12 cellular contexts compared by ENCODE assay signal in genomic region chr11:31813961-31814868, GRCh38. TPM values are rescaled to one million over a fixed set of nuclear protein-coding genes. Genes with fewer than 3 reads are reported as not detected.
DNase-seq lines count a peak whose midpoint lies in the region; ATAC-seq and TF ChIP-seq lines count a peak whose summit lies in the region.
"Had no signal": no experiment of that assay in that cellular context is flagged by ENCODE, and none has a peak within 500 bp of the region (broad histone marks: within the 10 kb centered on the region; RNA-seq: fewer than 3 reads in every experiment).

No MANE protein-coding gene starts in this region.

- no peak overlapping the region for H3K4me3 ChIP-seq in mammary epithelial cell (replicated peaks in 1 of 3; ENCODE audit: insufficient read depth in 1 of 3, low read depth in 2 of 3, low read length in 3 of 3)
- peak overlapping the region in 1 of 3 donors; percentile 72 for H3K4me3 ChIP-seq in breast epithelium

- H3K4me2 ChIP-seq in mammary epithelial cell (ENCODE audit: insufficient read depth, low read depth, low read length), result peak overlapping the region; percentile 22

- dilution Hi-C loops in mammary epithelial cell (cut with HindIII; ENCODE audit: low sequenced_read_pairs), result no loop called here

- no peak overlapping the region for H3K9ac ChIP-seq in mammary epithelial cell (ENCODE audit: insufficient read depth, low read length)

- peaks cover 70% of the 10 kb centered on the region for H3K27me3 Mint-ChIP-seq in activated T-helper 1 cell treated with anti-CD3 and anti-CD28 coated beads, Interleukin-12 subunit alpha, Interleukin-12 subunit beta, Interleukin-2, Interleukin-4 antibody, amounts not matched to agents 30 ng/mL and 10 ng/mL and 1 ng/mL, durations not matched to agents 14 hours and 24 hours and 36 hours (ENCODE audit: insufficient read depth)

- H3K9me3 ChIP-seq in mammary epithelial cell (replicated peaks; ENCODE audit: insufficient read depth, low read length) (no peaks in the 10 kb centered on the region), breast epithelium (no peaks in the 10 kb centered on the region)

- TF ChIP-seq POLR2A in breast epithelium (IDR thresholded peaks at IDR 0.05), result no peak

- H3K27me3 ChIP-seq in mammary epithelial cell (ENCODE audit: insufficient read depth, low read length) (peaks cover 82% of the 10 kb centered on the region), breast epithelium (peaks cover 32 to 100% of the 10 kb centered on the region in 2 donors), layer of hippocampus (ENCODE audit: control insufficient read depth, insufficient read depth, low read length) (peaks cover 37% of the 10 kb centered on the region)

- peaks cover 30% of the 10 kb centered on the region for H3K4me1 Mint-ChIP-seq in activated T-helper 1 cell treated with anti-CD3 and anti-CD28 coated beads, Interleukin-12 subunit alpha, Interleukin-12 subunit beta, Interleukin-2, Interleukin-4 antibody, amounts not matched to agents 30 ng/mL and 10 ng/mL and 1 ng/mL, durations not matched to agents 14 hours and 24 hours and 36 hours (ENCODE audit: low read depth)

- H3K36me3 Mint-ChIP-seq in activated T-helper 1 cell treated with anti-CD3 and anti-CD28 coated beads, Interleukin-12 subunit alpha, Interleukin-12 subunit beta, Interleukin-2, Interleukin-4 antibody, amounts not matched to agents 30 ng/mL and 10 ng/mL and 1 ng/mL, durations not matched to agents 14 hours and 24 hours and 36 hours (ENCODE audit: low read depth), result peaks cover 6% of the 10 kb centered on the region

- in situ Hi-C loops in mammary epithelial cell (cut with MboI; ENCODE audit: low sequenced_read_pairs in 2 of 2), result no loop called here

- H3K9me3 Mint-ChIP-seq in activated T-helper 1 cell treated with anti-CD3 and anti-CD28 coated beads, Interleukin-12 subunit alpha, Interleukin-12 subunit beta, Interleukin-2, Interleukin-4 antibody, amounts not matched to agents 30 ng/mL and 10 ng/mL and 1 ng/mL, durations not matched to agents 14 hours and 24 hours and 36 hours, result no peaks in the 10 kb centered on the region
- H3K9me3 Mint-ChIP-seq: T-helper 1 cell treated with Interleukin-12 subunit alpha and Interleukin-12 subunit beta and Interleukin-4 antibody, amounts not matched to agents 30 μg/mL and 1 μg/mL, for 36 hours had no signal

- DNase-seq in mammary epithelial cell (no peak), breast epithelium (ENCODE audit: low spot score in 2 of 2) (no peak), NCI-H1105 (lab: John Stamatoyannopoulos, UW) (no peak), cerebellum (ENCODE audit: low spot score) (no peak)
- no peak for DNase-seq in activated T-helper 1 cell treated with anti-CD3 and anti-CD28 coated beads, Interleukin-12 subunit alpha, Interleukin-12 subunit beta, Interleukin-2, Interleukin-4 antibody, amounts not matched to agents 30 ng/mL and 10 ng/mL and 1 ng/mL, durations not matched to agents 14 hours and 24 hours and 36 hours (ENCODE audit: low spot score)
- DNase-seq: foreskin keratinocyte, NCI-H2081 had no signal

- 18% methylated on average over 16 of the region's 53 CpGs for WGBS in mammary epithelial cell (ENCODE audit: low coverage, missing lambda C conversion rate)

- H3K4me1 ChIP-seq in mammary epithelial cell (ENCODE audit: insufficient read depth, low read length), result peaks cover 50% of the 10 kb centered on the region
- peaks cover 30 to 38% of the 10 kb centered on the region in 2 donors for H3K4me1 ChIP-seq in breast epithelium
- H3K4me1 ChIP-seq: foreskin keratinocyte had no signal

- H3K27ac ChIP-seq in mammary epithelial cell (ENCODE audit: insufficient read depth, low read depth, low read length) (no peak overlapping the region), breast epithelium (no peak overlapping the region), layer of hippocampus (ENCODE audit: low read depth, low read length) (peak overlapping the region; percentile 65), temporal lobe (ENCODE audit: low read depth, low read length) (peak overlapping the region; percentile 36)
- H3K27ac ChIP-seq: foreskin keratinocyte had no signal

- BruUV-seq in mammary epithelial cell (replicated peaks; lab: Mats Ljungman, UMichigan), result no TSS peak

- H2AFZ ChIP-seq in mammary epithelial cell (ENCODE audit: low read depth, low read length), result no peak overlapping the region

- no peaks in the 10 kb centered on the region for H3K79me2 ChIP-seq in mammary epithelial cell (ENCODE audit: insufficient read depth, low read length)

- H3K4me3 Mint-ChIP-seq in activated T-helper 1 cell treated with anti-CD3 and anti-CD28 coated beads, Interleukin-12 subunit alpha, Interleukin-12 subunit beta, Interleukin-2, Interleukin-4 antibody, amounts not matched to agents 30 ng/mL and 10 ng/mL and 1 ng/mL, durations not matched to agents 14 hours and 24 hours and 36 hours, result no peak overlapping the region

- CTCF ChIA-PET in mammary epithelial cell (lab: Charles Lee; ENCODE audit: low non-redundant PET), result no interaction called here

- TF ChIP-seq CTCF in mammary epithelial cell (conservative IDR thresholded peaks at IDR 0.05 in 1 of 2, IDR thresholded peaks at IDR 0.05 in 1 of 2; ENCODE audit: extremely low read depth in 1 of 2, insufficient read depth in 1 of 2, low read depth in 1 of 2, low read length in 2 of 2) (no peak), breast epithelium (IDR thresholded peaks at IDR 0.05) (no peak)

- no peak for ATAC-seq in HG03108 (IDR thresholded peaks at IDR 0.05; ENCODE audit: unreplicated experiment)
- ATAC-seq: foreskin keratinocyte had no signal

- H3K36me3 ChIP-seq in mammary epithelial cell (ENCODE audit: insufficient read depth, low read length) (no peaks in the 10 kb centered on the region), breast epithelium (no peaks in the 10 kb centered on the region)

- H3K27ac Mint-ChIP-seq in activated T-helper 1 cell treated with anti-CD3 and anti-CD28 coated beads, Interleukin-12 subunit alpha, Interleukin-12 subunit beta, Interleukin-2, Interleukin-4 antibody, amounts not matched to agents 30 ng/mL and 10 ng/mL and 1 ng/mL, durations not matched to agents 14 hours and 24 hours and 36 hours, result peak overlapping the region; percentile 56

- no peaks in the 10 kb centered on the region for H4K20me1 ChIP-seq in mammary epithelial cell (ENCODE audit: insufficient read depth, low read length)

- intact Hi-C loops in mammary epithelial cell (cut with micrococcal nuclease), result loop anchor here (2.0 kb wide), 1 partner anchor 169 kb away; no protein-coding TSS in a partner anchor
- intact Hi-C loops in breast epithelium (cut with DNase I; ENCODE audit: low total_unique reads), result no loop called here
- intact Hi-C loops in activated T-helper 1 cell treated with anti-CD3 and anti-CD28 coated beads, Interleukin-12 subunit alpha, Interleukin-12 subunit beta, Interleukin-2, Interleukin-4 antibody, amounts not matched to agents 30 ng/mL and 10 ng/mL and 1 ng/mL, durations not matched to agents 14 hours and 24 hours and 36 hours (cut with micrococcal nuclease), result loop anchor here (2.0 kb wide), 1 partner anchor 623 kb away; no protein-coding TSS in a partner anchor

RNA-seq across cellular contexts. Expression of gene PAX6, which starts 3.1 kb away (rescaled TPM):
- total RNA-seq in mammary epithelial cell (1 to 10 TPM in 1 of 2 donors, under 1 TPM in 1; 0.40 to 1.0 TPM), breast epithelium (under 1 TPM in 1 of 3 donors, not detected in 2; 0.88 TPM), temporal lobe (17.0 TPM), cerebellum (165 TPM)
- not detected for polyA plus RNA-seq in mammary epithelial cell
- not detected for polyA minus RNA-seq in mammary epithelial cell
- not detected in 2 replicates for total RNA-seq in activated T-helper 1 cell treated with anti-CD3 and anti-CD28 coated beads, Interleukin-12 subunit alpha, Interleukin-12 subunit beta, Interleukin-2, Interleukin-4 antibody, amounts not matched to agents 30 ng/mL and 10 ng/mL and 1 ng/mL, durations not matched to agents 14 hours and 24 hours and 36 hours
- total RNA-seq: foreskin keratinocyte, subcutaneous adipose tissue had no signal

Comparison
In these comparisons a context has a peak if more than half of its experiments do, and no peak if none do; other contexts are left out.
1. H3K27ac ChIP-seq: peak in layer of hippocampus (single experiment) and temporal lobe (single experiment); none in mammary epithelial cell (single experiment) and breast epithelium (0 of 2).